8 cellular contexts compared by ENCODE assay signal in the genomic region with DNA sequence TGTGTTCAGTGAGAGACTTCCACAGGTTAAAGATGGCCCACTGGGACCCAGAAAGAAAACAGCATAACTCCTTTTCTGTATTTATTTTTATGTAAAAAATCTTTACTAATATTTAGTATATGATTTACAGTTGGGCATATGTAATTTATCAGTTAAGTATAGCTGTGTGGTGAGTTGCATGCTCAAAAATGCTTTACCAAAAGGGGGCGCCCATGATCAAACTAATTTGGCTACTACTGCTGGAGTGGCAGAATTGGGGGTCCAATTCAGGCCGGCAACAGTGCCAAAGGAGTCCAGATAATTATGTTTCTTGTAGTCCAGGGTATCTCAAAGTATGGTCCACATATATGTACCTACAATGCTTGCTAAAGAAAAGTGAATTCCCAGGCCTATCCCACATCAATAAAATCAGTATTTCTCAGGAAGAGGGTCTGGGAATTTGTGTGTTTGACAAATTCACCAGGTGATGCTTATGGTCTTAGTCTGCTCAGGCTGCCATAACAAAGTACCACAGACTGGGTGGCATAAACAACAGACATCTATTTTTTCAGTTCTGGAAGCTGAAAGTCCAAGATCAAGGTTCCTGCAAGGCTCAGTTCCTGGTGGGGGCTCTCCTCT.
DNase-seq lines count a peak whose midpoint lies in the region; ATAC-seq, FAIRE-seq and TF ChIP-seq lines count a peak whose summit lies in the region.

No MANE protein-coding gene starts in this region.

- no peaks in the 10 kb centered on the region for H3K79me2 ChIP-seq in K562 (ENCODE audit: control insufficient read depth, insufficient read depth, low read length)

- no peak for FAIRE-seq in K562 (lab: Jason Lieb, UNC)

- H3K4me3 ChIP-seq in BE2C (ENCODE audit: low read depth, low read length): no peak overlapping the region
- H3K4me3 ChIP-seq in HEK293 (ENCODE audit: low read depth, low read length): no peak overlapping the region
- H3K4me3 ChIP-seq in K562: no peak overlapping the region
- H3K4me3 ChIP-seq in lower lobe of right lung: no peak overlapping the region

- no peak for TF ChIP-seq POLR2A in K562 (conservative IDR thresholded peaks at IDR 0.05)

- no peaks in the 10 kb centered on the region for H3K9me3 ChIP-seq in BE2C
- H3K9me3 ChIP-seq in HEK293 (ENCODE audit: control insufficient read depth, insufficient read depth, low read depth, low read length): no peaks in the 10 kb centered on the region
- no peaks in the 10 kb centered on the region for H3K9me3 ChIP-seq in K562 (replicated peaks; ENCODE audit: control insufficient read depth, insufficient read depth, low read depth, low read length)
- no peaks in the 10 kb centered on the region for H3K9me3 ChIP-seq in lower lobe of right lung

- H3K27ac ChIP-seq in HEK293 (ENCODE audit: extremely low read depth, low read depth, low read length) (no peak overlapping the region), K562 (ENCODE audit: extremely low read depth, low read depth, low read length) (no peak overlapping the region), lower lobe of right lung (no peak overlapping the region)

- POLR2A ChIA-PET in HEK293 (lab: Yijun Ruan, JAX) (no interaction called here), K562 (lab: Yijun Ruan, JAX) (no interaction called here)

- H3K4me2 ChIP-seq in K562 (ENCODE audit: insufficient read depth, low read length): no peak overlapping the region

- WGBS in K562 (ENCODE audit: insufficient coverage, low coverage, missing lambda C conversion rate): 0% methylated on average over 2 of the region's 2 CpGs

- H3K27me3 ChIP-seq in BE2C (no peaks in the 10 kb centered on the region), K562 (ENCODE audit: control insufficient read depth in 2 of 2, insufficient read depth in 2 of 2, low read length in 2 of 2) (no peaks in the 10 kb centered on the region), lower lobe of right lung (ENCODE audit: low read depth) (no peaks in the 10 kb centered on the region)

- H3K4me1 ChIP-seq in BE2C (no peaks in the 10 kb centered on the region), HEK293 (ENCODE audit: control insufficient read depth, insufficient read depth, low read length) (no peaks in the 10 kb centered on the region), K562 (replicated peaks in 1 of 2; ENCODE audit: control insufficient read depth in 2 of 2, insufficient read depth in 2 of 2, low read length in 2 of 2) (no peaks in the 10 kb centered on the region), lower lobe of right lung (no peaks in the 10 kb centered on the region)

- TF ChIP-seq CTCF in BE2C (IDR thresholded peaks at IDR 0.05; ENCODE audit: low read depth, low read length): peak; percentile 78
- no peak for TF ChIP-seq CTCF in HEK293 (tag by site-specific recombination; IDR thresholded peaks at IDR 0.05)
- TF ChIP-seq CTCF in K562 (IDR thresholded peaks at IDR 0.05 in 2 of 3, conservative IDR thresholded peaks at IDR 0.05 in 1 of 3; ENCODE audit: insufficient read depth in 2 of 3, low read depth in 1 of 3, low read length in 3 of 3): peak; percentile 46 to 65 (median 50); a peak in 5 of 6 replicates
- TF ChIP-seq CTCF in lower lobe of right lung (IDR thresholded peaks at IDR 0.05): peak; percentile 64

- H3K9me1 ChIP-seq in K562 (ENCODE audit: control insufficient read depth, insufficient read depth, low read length): no peaks in the 10 kb centered on the region

- H3K36me3 ChIP-seq in BE2C: no peaks in the 10 kb centered on the region
- H3K36me3 ChIP-seq in HEK293 (ENCODE audit: control insufficient read depth in 2 of 2, insufficient read depth in 1 of 2, low read length in 2 of 2): no peaks in the 10 kb centered on the region
- no peaks in the 10 kb centered on the region for H3K36me3 ChIP-seq in K562 (ENCODE audit: control insufficient read depth, insufficient read depth, low read length)
- H3K36me3 ChIP-seq in lower lobe of right lung: no peaks in the 10 kb centered on the region

- no peak overlapping the region for H3K9ac ChIP-seq in K562 (ENCODE audit: insufficient read depth in 1 of 2, low read depth in 2 of 2, low read length in 2 of 2)

- CTCF ChIA-PET in HEK293 (lab: Yijun Ruan, JAX): interaction anchor here (0.5 to 4.1 kb wide), 36 partner anchors 8 to 797 kb away, joined by 3 to 26 read pairs (median 4); no protein-coding TSS in a partner anchor
- CTCF ChIA-PET in K562 (lab: Yijun Ruan, JAX; ENCODE audit: low intra/inter-chr PET ratio): interaction anchor here (0.5 to 1.0 kb wide), 4 partner anchors 691 to 750 kb away, joined by 3 to 4 read pairs (median 3); no protein-coding TSS in a partner anchor

- TF ChIP-seq EP300 in K562 (IDR thresholded peaks at IDR 0.05; ENCODE audit: low read length): no peak

- intact Hi-C loops in K562 (cut with micrococcal nuclease) (loop anchor here (2.0 to 5.0 kb wide), 2 partner anchors 135 to 609 kb away; no protein-coding TSS in a partner anchor), lower lobe of right lung (cut with DNase I) (no loop called here)

- DNase-seq in BE2C (peak; percentile 59), T-helper 2 cell (peak in 4 of 5 experiments; percentile 12 to 42 (median 15)), K562 (ENCODE audit: extremely low read depth in 1 of 4, low spot score in 3 of 4) (peak in 2 of 4 experiments; percentile 9 to 49), lower lobe of right lung (no peak)
- DNase-seq in stimulated activated naive CD8-positive, alpha-beta T cell treated with anti-CD3 and anti-CD28 coated beads, Interleukin-15, Interleukin-2, amounts not matched to agents 100 U/mL and 50 U/mL, for 24 hours: peak; percentile 59

- no peaks in the 10 kb centered on the region for H4K20me1 ChIP-seq in K562 (replicated peaks; ENCODE audit: control insufficient read depth, insufficient read depth, low read length)

- in situ Hi-C loops in K562 (cut with MboI): no loop called here

- ATAC-seq in K562: peak; percentile 69; the same call in 2 of the 3 replicates
- ATAC-seq in lower lobe of right lung: peak in 1 of 2 donors; percentile 75
- no peak for ATAC-seq in stimulated activated naive CD8-positive, alpha-beta T cell treated with anti-CD3 and anti-CD28 coated beads, Interleukin-15, Interleukin-2, amounts not matched to agents 100 U/mL and 50 U/mL, for 24 hours
- ATAC-seq in GM18867 (IDR thresholded peaks at IDR 0.05; ENCODE audit: unreplicated experiment): no peak
- no peak for ATAC-seq in GM21526 (IDR thresholded peaks at IDR 0.05; ENCODE audit: low FRiP score, unreplicated experiment)

- H2AFZ ChIP-seq in K562 (ENCODE audit: low read depth, low read length): no peak overlapping the region

- BruUV-seq in K562 (replicated peaks; lab: Mats Ljungman, UMichigan): no TSS peak

- TF ChIP-seq RAD21 in K562 (CRISPR knock-in tag; conservative IDR thresholded peaks at IDR 0.05 in 1 of 2, IDR thresholded peaks at IDR 0.05 in 1 of 2): peak; percentile 61 to 71

TF ChIP-seq in HEK293, 187 proteins besides CTCF, POLR2A, EP300 and RAD21:
- TF ChIP-seq ZBTB7A (tag by site-specific recombination; IDR thresholded peaks at IDR 0.05; ENCODE audit: low read depth) (no peak), ZNF654 (tag by site-specific recombination; IDR thresholded peaks at IDR 0.05; ENCODE audit: low read depth) (peak; percentile 46)
TF ChIP-seq in HEK293: peak in this region for 1.

TF ChIP-seq in K562, 482 proteins besides CTCF, POLR2A, EP300 and RAD21:
- peak; percentile 39; the same call in 1 of the 2 replicates for TF ChIP-seq SMC3 (conservative IDR thresholded peaks at IDR 0.05; ENCODE audit: insufficient read depth, low read depth, low read length)
- TF ChIP-seq DEAF1 (CRISPR knock-in tag; IDR thresholded peaks at IDR 0.05): peak; percentile 35; the same call in 1 of the 2 replicates
- TF ChIP-seq LARP7 (IDR thresholded peaks at IDR 0.05): no peak
